ENCODE assay signal across 20 cellular contexts in the genomic region with DNA sequence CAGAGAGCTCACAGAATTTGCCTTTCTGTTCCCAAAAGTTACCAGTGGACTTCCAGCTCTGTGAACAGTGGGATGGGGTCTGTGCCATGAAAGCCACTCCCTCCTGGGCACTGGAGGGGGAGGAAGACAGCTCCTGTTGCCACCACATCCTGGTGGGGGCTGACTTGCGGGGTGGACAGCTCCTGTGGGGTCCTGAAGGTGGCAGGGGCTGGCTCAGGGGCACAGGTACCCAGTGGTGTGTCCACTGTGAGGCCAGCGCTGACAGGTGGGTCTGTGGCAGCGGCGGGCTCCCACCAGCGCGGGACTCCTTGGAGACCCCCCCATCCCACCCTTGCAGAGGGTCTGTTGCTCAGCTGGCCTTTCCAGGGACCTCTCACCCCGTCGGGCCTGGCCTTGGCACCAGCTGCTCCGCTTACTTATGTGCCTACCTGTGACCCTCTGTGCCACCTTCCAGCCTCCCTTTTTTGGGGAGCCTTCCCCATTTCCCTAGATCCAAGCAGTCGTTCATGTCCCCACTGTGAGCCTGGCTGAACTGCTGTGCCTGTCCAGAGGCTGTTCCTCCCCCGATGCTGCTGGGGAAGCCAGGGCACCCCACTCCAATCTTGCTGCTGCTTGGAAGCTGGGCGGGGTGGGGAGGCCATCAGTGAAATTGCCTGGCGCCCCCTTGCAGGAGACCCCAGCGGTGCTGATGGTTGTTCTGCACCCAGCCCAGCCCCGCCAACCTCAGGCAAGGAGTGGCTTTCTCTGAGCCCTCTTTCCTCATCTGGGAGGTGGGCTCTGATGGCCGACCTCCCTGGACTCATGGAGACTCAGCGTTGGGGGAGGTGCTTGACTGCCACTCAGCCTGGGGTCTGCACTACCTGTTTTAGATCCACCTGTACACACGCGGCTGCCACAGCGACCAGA. TPM values are rescaled to one million over a fixed set of nuclear protein-coding genes. Genes with fewer than 3 reads are reported as not detected.
DNase-seq lines count a peak whose midpoint lies in the region; ATAC-seq, FAIRE-seq and TF ChIP-seq lines count a peak whose summit lies in the region.
"Had no signal": no experiment of that assay in that cellular context is flagged by ENCODE, and none has a peak within 500 bp of the region (broad histone marks: within the 10 kb centered on the region; RNA-seq: fewer than 3 reads in every experiment).

No MANE protein-coding gene starts in this region.

- TF ChIP-seq EP300 in HepG2 (IDR thresholded peaks at IDR 0.05; ENCODE audit: low read depth in 2 of 2, low read length in 2 of 2) (no peak), HepG2 (CRISPR knock-in tag; IDR thresholded peaks at IDR 0.05; ENCODE audit: borderline replicate concordance) (no peak)

- peaks cover 25% of the 10 kb centered on the region for H3K36me3 Mint-ChIP-seq in activated T-cell treated with anti-CD3 and anti-CD28 coated beads, Interleukin-2, amount 50 U/mL, for 24 hours (ENCODE audit: low read depth)
- no peaks in the 10 kb centered on the region for H3K36me3 Mint-ChIP-seq in activated T-cell treated with anti-CD3 and anti-CD28 coated beads, Interleukin-2, amount 50 U/mL, for 4 hours (ENCODE audit: insufficient read depth)

- H3K9ac ChIP-seq in HepG2 (ENCODE audit: insufficient read depth, low read depth, low read length), result no peak overlapping the region
- H3K9ac ChIP-seq: GM23248 had no signal

- H3K4me1 ChIP-seq in HepG2 (ENCODE audit: insufficient read depth, low read length), result peaks cover 68% of the 10 kb centered on the region

- H4K20me1 ChIP-seq in HepG2 (ENCODE audit: insufficient read depth, low read length), result no peaks in the 10 kb centered on the region

- WGBS in HepG2 (ENCODE audit: low lambda C conversion rate), result 74% methylated on average over 6 of the region's 20 CpGs

- intact Hi-C loops in HepG2 (cut with micrococcal nuclease; ENCODE audit: unreplicated experiment), result loop anchor here (10.0 kb wide), 1 partner anchor 178 kb away; the partner anchor contains the start of gene PACS2

- no peak for ATAC-seq in activated T-cell treated with anti-CD3 and anti-CD28 coated beads, Interleukin-2, amount 50 U/mL, for 4 hours
- ATAC-seq in HepG2, result no peak
- ATAC-seq in stimulated activated naive CD8-positive, alpha-beta T cell treated with anti-CD3 and anti-CD28 coated beads, Interleukin-15, Interleukin-2, amounts not matched to agents 100 U/mL and 50 U/mL, for 24 hours, result no peak
- ATAC-seq: activated naive CD4-positive, alpha-beta T cell treated with anti-CD3 and anti-CD28 coated beads, Interleukin-2, amount 50 U/mL, for 72 hours; heart right ventricle; left colon had no signal

- peaks cover 23% of the 10 kb centered on the region for H3K79me2 ChIP-seq in HepG2 (ENCODE audit: insufficient read depth, low read length)

- no peaks in the 10 kb centered on the region for H3K9me3 Mint-ChIP-seq in activated T-cell treated with anti-CD3 and anti-CD28 coated beads, Interleukin-2, amount 50 U/mL, for 24 hours
- H3K9me3 Mint-ChIP-seq in activated T-cell treated with anti-CD3 and anti-CD28 coated beads, Interleukin-2, amount 50 U/mL, for 4 hours, result no peaks in the 10 kb centered on the region
- H3K9me3 Mint-ChIP-seq: activated B cell treated with CpG ODN at 0.5 μM for 24 hours; activated naive CD4-positive, alpha-beta T cell treated with anti-CD3 and anti-CD28 coated beads, Interleukin-2, amount 50 U/mL, for 72 hours had no signal

- DNase-seq in activated T-cell treated with anti-CD3 and anti-CD28 coated beads, Interleukin-2, amount 50 U/mL, for 24 hours, result peak; percentile 28
- no peak for DNase-seq in activated T-cell treated with anti-CD3 and anti-CD28 coated beads, Interleukin-2, amount 50 U/mL, for 4 hours
- DNase-seq in T-helper 1 cell (peak in 3 of 5 donors; percentile 5 to 14 (median 7)), HepG2 (ENCODE audit: low spot score) (no peak), mesenteric fat pad (ENCODE audit: low spot score) (no peak), NCI-H146 treated with DMSO at 0.1 percent for 48 hours (lab: John Stamatoyannopoulos, UW; ENCODE audit: unreplicated experiment) (no peak), NCI-H1105 treated with DMSO at 0.1 percent for 48 hours (lab: John Stamatoyannopoulos, UW) (no peak)
- DNase-seq in stimulated activated naive CD8-positive, alpha-beta T cell treated with anti-CD3 and anti-CD28 coated beads, Interleukin-15, Interleukin-2, amounts not matched to agents 100 U/mL and 50 U/mL, for 24 hours, result peak; percentile 7
- DNase-seq: activated B cell treated with CpG ODN at 0.5 μM for 24 hours, DMS79 treated with DMSO at 0.1 percent for 48 hours, GM23248, Karpas-422, NCI-H2029, NCI-H82, nucleus accumbens had no signal

- no peak for TF ChIP-seq RAD21 in HepG2 (CRISPR knock-in tag; IDR thresholded peaks at IDR 0.05)

- in situ Hi-C loops in HepG2 (cut with HindIII; ENCODE audit: extremely low pct_ligation_motif_present, low pct_unique_long_range_greater_than_20kb), result no loop called here

- H3K4me1 Mint-ChIP-seq in activated T-cell treated with anti-CD3 and anti-CD28 coated beads, Interleukin-2, amount 50 U/mL, for 24 hours (ENCODE audit: low read depth), result peaks cover 22% of the 10 kb centered on the region
- peaks cover 18% of the 10 kb centered on the region for H3K4me1 Mint-ChIP-seq in activated T-cell treated with anti-CD3 and anti-CD28 coated beads, Interleukin-2, amount 50 U/mL, for 4 hours (ENCODE audit: low read depth)

- no peak overlapping the region for H3K4me2 ChIP-seq in HepG2 (ENCODE audit: low read depth, low read length)

- H3K9me3 ChIP-seq in HepG2 (ENCODE audit: low read length), result no peaks in the 10 kb centered on the region
- H3K9me3 ChIP-seq: heart right ventricle, tibial nerve had no signal

- H3K36me3 ChIP-seq in HepG2 (replicated peaks in 1 of 2; ENCODE audit: control insufficient read depth in 1 of 2, insufficient read depth in 2 of 2, low read length in 2 of 2), result peaks cover 0 to 3% of the 10 kb centered on the region in 2 experiments; a peak in 1 of 5 replicates

- H3K27me3 ChIP-seq in HepG2 (ENCODE audit: control insufficient read depth in 1 of 2, insufficient read depth in 2 of 2, low read length in 2 of 2), result no peaks in the 10 kb centered on the region; a peak in 1 of 5 replicates
- H3K27me3 ChIP-seq: heart right ventricle, tibial nerve had no signal

- TSS peak; percentile 14 for BruUV-seq in HepG2 (replicated peaks; lab: Mats Ljungman, UMichigan)

- CTCF ChIA-PET in HepG2 (lab: Yijun Ruan, JAX; ENCODE audit: low intra/inter-chr PET ratio, low total read pairs), result no interaction called here

- H2AFZ ChIP-seq in HepG2 (ENCODE audit: low read length), result no peak overlapping the region
- H2AFZ ChIP-seq: GM23248 had no signal

- no peaks in the 10 kb centered on the region for H3K27me3 Mint-ChIP-seq in activated T-cell treated with anti-CD3 and anti-CD28 coated beads, Interleukin-2, amount 50 U/mL, for 24 hours
- H3K27me3 Mint-ChIP-seq in activated T-cell treated with anti-CD3 and anti-CD28 coated beads, Interleukin-2, amount 50 U/mL, for 4 hours (ENCODE audit: low read depth), result no peaks in the 10 kb centered on the region
- H3K27me3 Mint-ChIP-seq: activated B cell treated with CpG ODN at 0.5 μM for 24 hours had no signal

- TF ChIP-seq CTCF in HepG2 (CRISPR knock-in tag; IDR thresholded peaks at IDR 0.05), result peak; percentile 34; the same call in 1 of the 2 replicates

- H3K4me3 Mint-ChIP-seq in activated T-cell treated with anti-CD3 and anti-CD28 coated beads, Interleukin-2, amount 50 U/mL, for 24 hours, result no peak overlapping the region
- no peak overlapping the region for H3K4me3 Mint-ChIP-seq in activated T-cell treated with anti-CD3 and anti-CD28 coated beads, Interleukin-2, amount 50 U/mL, for 4 hours

- H3K27ac ChIP-seq in HepG2 (ENCODE audit: extremely low read length, insufficient read depth, low read length), result no peak overlapping the region
- H3K27ac ChIP-seq: GM23248, tibial nerve had no signal

- no peak overlapping the region for H3K27ac Mint-ChIP-seq in activated T-cell treated with anti-CD3 and anti-CD28 coated beads, Interleukin-2, amount 50 U/mL, for 24 hours
- H3K27ac Mint-ChIP-seq: activated B cell treated with CpG ODN at 0.5 μM for 24 hours; activated naive CD4-positive, alpha-beta T cell treated with anti-CD3 and anti-CD28 coated beads, Interleukin-2, amount 50 U/mL, for 72 hours had no signal

- TF ChIP-seq POLR2A in HepG2 (IDR thresholded peaks at IDR 0.05; ENCODE audit: insufficient read depth in 1 of 2, low read depth in 2 of 2, low read length in 2 of 2), result no peak

- no peak overlapping the region for H3K4me3 ChIP-seq in HepG2 (replicated peaks in 1 of 3; ENCODE audit: insufficient read depth in 1 of 3, low read depth in 2 of 3, low read length in 3 of 3)
- H3K4me3 ChIP-seq: GM23248, heart right ventricle, tibial nerve had no signal

- POLR2A ChIA-PET in HepG2 (lab: Yijun Ruan, JAX), result no interaction called here

- no peak for FAIRE-seq in HepG2 (lab: Jason Lieb, UNC)
- FAIRE-seq: GM12891 had no signal

RNA-seq across cellular contexts. Expression of gene TEDC1, which starts 2.2 kb away (rescaled TPM):
- 10 to 100 TPM; 53.7 to 58.7 (median 57.8) TPM for total RNA-seq in activated T-cell treated with anti-CD3 and anti-CD28 coated beads, Interleukin-2, amount 50 U/mL, for 4 hours
- total RNA-seq in HepG2 (2016; rRNA removed; fragmentation: Illumina TruSeq; extraction: Trizol) (20.7 and 27.4 TPM in 2 replicates), mesenteric fat pad (22.7 TPM)
- total RNA-seq in HepG2 (2016; cell fraction: cytosol; rRNA removed; fragmentation: Illumina TruSeq; extraction: Trizol; ENCODE audit: low read depth), result 9.2 and 10.3 TPM in 2 replicates
- 21.2 and 28.4 TPM in 2 replicates for total RNA-seq in HepG2 (2016; cell fraction: insoluble cytoplasmic fraction; rRNA removed; fragmentation: Illumina TruSeq; extraction: Trizol)
- total RNA-seq in HepG2 (2016; cell fraction: membrane; rRNA removed; fragmentation: Illumina TruSeq; extraction: Trizol), result 12.9 and 13.8 TPM in 2 replicates
- total RNA-seq in HepG2 (2016; cell fraction: nucleus; rRNA removed; fragmentation: Illumina TruSeq; extraction: Trizol), result 15.9 and 16.8 TPM in 2 replicates
- polyA plus RNA-seq in HepG2 (2011; rRNA removed), result 5.7 and 7.3 TPM in 2 replicates
- polyA plus RNA-seq in HepG2 (2011; cell fraction: cytosol; rRNA removed), result 4.1 and 10.9 TPM in 2 replicates
- 20.8 and 27.4 TPM in 2 replicates for polyA plus RNA-seq in HepG2 (2011; cell fraction: nucleus; rRNA removed)
- 4.5 and 5.0 TPM in 2 replicates for polyA plus RNA-seq in HepG2 (2012)
- 5.8 and 6.5 TPM in 2 replicates for polyA plus RNA-seq in HepG2 (2016; cell fraction: cytosol; fragmentation: Illumina TruSeq; extraction: Trizol; ENCODE audit: low read depth)
- 20.9 and 21.6 TPM in 2 replicates for polyA plus RNA-seq in HepG2 (2016; cell fraction: insoluble cytoplasmic fraction; fragmentation: Illumina TruSeq; extraction: Trizol; ENCODE audit: low read depth)
- polyA plus RNA-seq in HepG2 (2016; cell fraction: membrane; fragmentation: Illumina TruSeq; extraction: Trizol; ENCODE audit: low read depth), result 9.6 and 10.0 TPM in 2 replicates
- 36.1 and 37.5 TPM in 2 replicates for polyA plus RNA-seq in HepG2 (2016; cell fraction: nucleus; fragmentation: Illumina TruSeq; extraction: Trizol; ENCODE audit: insufficient read depth, low read depth)
- 12.1 and 23.1 TPM in 2 replicates for polyA minus RNA-seq in HepG2 (2011; rRNA and poly(A)+ RNA removed; ENCODE audit: low replicate concordance)
- 2.8 and 5.5 TPM in 2 replicates for polyA minus RNA-seq in HepG2 (2011; cell fraction: cytosol; rRNA and poly(A)+ RNA removed)
- 7.3 and 9.0 TPM in 2 replicates for polyA minus RNA-seq in HepG2 (2011; cell fraction: nucleus; rRNA and poly(A)+ RNA removed)

RNA-seq across cellular contexts. Expression of gene CRIP1, which starts 6.5 kb away (rescaled TPM):
- 10 to 100 TPM; 24.9 to 43.9 (median 33.5) TPM for total RNA-seq in activated T-cell treated with anti-CD3 and anti-CD28 coated beads, Interleukin-2, amount 50 U/mL, for 4 hours
- total RNA-seq in HepG2 (2016; rRNA removed; fragmentation: Illumina TruSeq; extraction: Trizol) (53.9 and 59.7 TPM in 2 replicates), mesenteric fat pad (64.8 TPM)
- 18.2 and 27.4 TPM in 2 replicates for total RNA-seq in HepG2 (2016; cell fraction: cytosol; rRNA removed; fragmentation: Illumina TruSeq; extraction: Trizol; ENCODE audit: low read depth)
- 53.1 and 55.2 TPM in 2 replicates for total RNA-seq in HepG2 (2016; cell fraction: insoluble cytoplasmic fraction; rRNA removed; fragmentation: Illumina TruSeq; extraction: Trizol)
- 23.1 and 27.8 TPM in 2 replicates for total RNA-seq in HepG2 (2016; cell fraction: membrane; rRNA removed; fragmentation: Illumina TruSeq; extraction: Trizol)
- 25.3 and 26.5 TPM in 2 replicates for total RNA-seq in HepG2 (2016; cell fraction: nucleus; rRNA removed; fragmentation: Illumina TruSeq; extraction: Trizol)
- 59.5 and 62.2 TPM in 2 replicates for polyA plus RNA-seq in HepG2 (2011; rRNA removed)
- polyA plus RNA-seq in HepG2 (2011; cell fraction: cytosol; rRNA removed), result 27.8 and 82.6 TPM in 2 replicates
- 47.3 and 55.5 TPM in 2 replicates for polyA plus RNA-seq in HepG2 (2011; cell fraction: nucleus; rRNA removed)
- 46.4 and 49.2 TPM in 2 replicates for polyA plus RNA-seq in HepG2 (2012)
- polyA plus RNA-seq in HepG2 (2016; cell fraction: cytosol; fragmentation: Illumina TruSeq; extraction: Trizol; ENCODE audit: low read depth), result 85.4 and 115 TPM in 2 replicates
- 142 and 159 TPM in 2 replicates for polyA plus RNA-seq in HepG2 (2016; cell fraction: insoluble cytoplasmic fraction; fragmentation: Illumina TruSeq; extraction: Trizol; ENCODE audit: low read depth)
- polyA plus RNA-seq in HepG2 (2016; cell fraction: membrane; fragmentation: Illumina TruSeq; extraction: Trizol; ENCODE audit: low read depth), result 67.3 and 82.2 TPM in 2 replicates
- 136 and 137 TPM in 2 replicates for polyA plus RNA-seq in HepG2 (2016; cell fraction: nucleus; fragmentation: Illumina TruSeq; extraction: Trizol; ENCODE audit: insufficient read depth, low read depth)
- polyA minus RNA-seq in HepG2 (2011; rRNA and poly(A)+ RNA removed; ENCODE audit: low replicate concordance), result 24.8 and 136 TPM in 2 replicates
- 20.6 and 28.4 TPM in 2 replicates for polyA minus RNA-seq in HepG2 (2011; cell fraction: cytosol; rRNA and poly(A)+ RNA removed)
- 4.7 and 11.8 TPM in 2 replicates for polyA minus RNA-seq in HepG2 (2011; cell fraction: nucleus; rRNA and poly(A)+ RNA removed)

RNA-seq across cellular contexts. Expression of gene CRIP2, which starts 18.6 kb away (rescaled TPM):
- 1 to 10 TPM in 1 of 3 donors, under 1 TPM in 2; 0.90 to 1.4 (median 0.91) TPM for total RNA-seq in activated T-cell treated with anti-CD3 and anti-CD28 coated beads, Interleukin-2, amount 50 U/mL, for 4 hours
- 32.1 and 37.9 TPM in 2 replicates for total RNA-seq in HepG2 (2016; rRNA removed; fragmentation: Illumina TruSeq; extraction: Trizol)
- 22.2 and 30.3 TPM in 2 replicates for total RNA-seq in HepG2 (2016; cell fraction: cytosol; rRNA removed; fragmentation: Illumina TruSeq; extraction: Trizol; ENCODE audit: low read depth)
- 29.1 and 37.9 TPM in 2 replicates for total RNA-seq in HepG2 (2016; cell fraction: insoluble cytoplasmic fraction; rRNA removed; fragmentation: Illumina TruSeq; extraction: Trizol)
- total RNA-seq in HepG2 (2016; cell fraction: membrane; rRNA removed; fragmentation: Illumina TruSeq; extraction: Trizol), result 30.8 and 36.2 TPM in 2 replicates
- 14.7 and 15.4 TPM in 2 replicates for total RNA-seq in HepG2 (2016; cell fraction: nucleus; rRNA removed; fragmentation: Illumina TruSeq; extraction: Trizol)
- polyA plus RNA-seq in HepG2 (2011; rRNA removed), result 18.0 and 31.6 TPM in 2 replicates
- polyA plus RNA-seq in HepG2 (2011; cell fraction: cytosol; rRNA removed), result 18.1 and 57.4 TPM in 2 replicates
- polyA plus RNA-seq in HepG2 (2011; cell fraction: nucleus; rRNA removed), result 37.9 and 74.0 TPM in 2 replicates
- 3.6 and 7.4 TPM in 2 replicates for polyA plus RNA-seq in HepG2 (2012)
- 34.0 and 41.4 TPM in 2 replicates for polyA plus RNA-seq in HepG2 (2016; cell fraction: cytosol; fragmentation: Illumina TruSeq; extraction: Trizol; ENCODE audit: low read depth)
- 44.2 and 51.5 TPM in 2 replicates for polyA plus RNA-seq in HepG2 (2016; cell fraction: insoluble cytoplasmic fraction; fragmentation: Illumina TruSeq; extraction: Trizol; ENCODE audit: low read depth)
- polyA plus RNA-seq in HepG2 (2016; cell fraction: membrane; fragmentation: Illumina TruSeq; extraction: Trizol; ENCODE audit: low read depth), result 41.2 and 43.7 TPM in 2 replicates
- 39.7 and 41.0 TPM in 2 replicates for polyA plus RNA-seq in HepG2 (2016; cell fraction: nucleus; fragmentation: Illumina TruSeq; extraction: Trizol; ENCODE audit: insufficient read depth, low read depth)
- polyA minus RNA-seq in HepG2 (2011; rRNA and poly(A)+ RNA removed; ENCODE audit: low replicate concordance), result 21.4 and 23.6 TPM in 2 replicates
- polyA minus RNA-seq in HepG2 (2011; cell fraction: cytosol; rRNA and poly(A)+ RNA removed), result 8.4 and 15.7 TPM in 2 replicates
- 2.2 and 7.5 TPM in 2 replicates for polyA minus RNA-seq in HepG2 (2011; cell fraction: nucleus; rRNA and poly(A)+ RNA removed)
- total RNA-seq in mesenteric fat pad, result 82.8 TPM

RNA-seq across cellular contexts. Expression of gene TMEM121, which starts 33.2 kb away (rescaled TPM):
- total RNA-seq in activated T-cell treated with anti-CD3 and anti-CD28 coated beads, Interleukin-2, amount 50 U/mL, for 4 hours, result 10 to 100 TPM; 14.4 to 24.6 (median 19.5) TPM
- total RNA-seq in HepG2 (2016; rRNA removed; fragmentation: Illumina TruSeq; extraction: Trizol) (10.8 and 19.0 TPM in 2 replicates), mesenteric fat pad (2.1 TPM)
- 11.9 and 15.2 TPM in 2 replicates for total RNA-seq in HepG2 (2016; cell fraction: cytosol; rRNA removed; fragmentation: Illumina TruSeq; extraction: Trizol; ENCODE audit: low read depth)
- total RNA-seq in HepG2 (2016; cell fraction: insoluble cytoplasmic fraction; rRNA removed; fragmentation: Illumina TruSeq; extraction: Trizol), result 12.1 and 17.9 TPM in 2 replicates
- 21.1 and 26.4 TPM in 2 replicates for total RNA-seq in HepG2 (2016; cell fraction: membrane; rRNA removed; fragmentation: Illumina TruSeq; extraction: Trizol)
- 8.8 and 9.1 TPM in 2 replicates for total RNA-seq in HepG2 (2016; cell fraction: nucleus; rRNA removed; fragmentation: Illumina TruSeq; extraction: Trizol)
- 6.6 and 10.9 TPM in 2 replicates for polyA plus RNA-seq in HepG2 (2011; rRNA removed)
- 11.8 and 25.5 TPM in 2 replicates for polyA plus RNA-seq in HepG2 (2011; cell fraction: cytosol; rRNA removed)
- 16.5 and 16.6 TPM in 2 replicates for polyA plus RNA-seq in HepG2 (2011; cell fraction: nucleus; rRNA removed)
- 4.0 and 4.3 TPM in 2 replicates for polyA plus RNA-seq in HepG2 (2012)
- polyA plus RNA-seq in HepG2 (2016; cell fraction: cytosol; fragmentation: Illumina TruSeq; extraction: Trizol; ENCODE audit: low read depth), result 8.8 and 9.5 TPM in 2 replicates
- polyA plus RNA-seq in HepG2 (2016; cell fraction: insoluble cytoplasmic fraction; fragmentation: Illumina TruSeq; extraction: Trizol; ENCODE audit: low read depth), result 8.7 and 9.4 TPM in 2 replicates
- 13.5 TPM in 2 replicates for polyA plus RNA-seq in HepG2 (2016; cell fraction: membrane; fragmentation: Illumina TruSeq; extraction: Trizol; ENCODE audit: low read depth)
- 12.3 and 13.5 TPM in 2 replicates for polyA plus RNA-seq in HepG2 (2016; cell fraction: nucleus; fragmentation: Illumina TruSeq; extraction: Trizol; ENCODE audit: insufficient read depth, low read depth)
- 0.82 and 39.5 TPM in 2 replicates for polyA minus RNA-seq in HepG2 (2011; rRNA and poly(A)+ RNA removed; ENCODE audit: low replicate concordance)
- polyA minus RNA-seq in HepG2 (2011; cell fraction: cytosol; rRNA and poly(A)+ RNA removed), result 12.8 and 13.8 TPM in 2 replicates
- 4.1 and 4.5 TPM in 2 replicates for polyA minus RNA-seq in HepG2 (2011; cell fraction: nucleus; rRNA and poly(A)+ RNA removed)

Comparison
In these comparisons a context has a peak if more than half of its experiments do, and no peak if none do; other contexts are left out.
1. DNase-seq: peak in activated T-cell treated with anti-CD3 and anti-CD28 coated beads, Interleukin-2, amount 50 U/mL, for 24 hours (single experiment), T-helper 1 cell (3 of 5) and stimulated activated naive CD8-positive, alpha-beta T cell treated with anti-CD3 and anti-CD28 coated beads, Interleukin-15, Interleukin-2, amounts not matched to agents 100 U/mL and 50 U/mL, for 24 hours (single experiment); none in activated T-cell treated with anti-CD3 and anti-CD28 coated beads, Interleukin-2, amount 50 U/mL, for 4 hours (single experiment), HepG2 (single experiment), mesenteric fat pad (single experiment), NCI-H146 treated with DMSO at 0.1 percent for 48 hours (single experiment) and NCI-H1105 treated with DMSO at 0.1 percent for 48 hours (single experiment).
2. RNA of gene CRIP2, which starts 18.6 kb away (total RNA-seq): 82.8 TPM in mesenteric fat pad (single experiment) and 14.7 to 37.9 TPM in HepG2; 0.90 to 1.4 TPM in activated T-cell treated with anti-CD3 and anti-CD28 coated beads, Interleukin-2, amount 50 U/mL, for 4 hours; every median in the first group is over 4 times any median in the second.